ENCODE assay signal across 8 cellular contexts in genomic region chr16:4350365-4350786, GRCh38. TPM values are rescaled to one million over a fixed set of nuclear protein-coding genes. Genes with fewer than 3 reads are reported as not detected.
A peak's percentile ranks its signal among the peaks of the same experiment; 100 is the strongest.
DNase-seq lines count a peak whose midpoint lies in the region; ATAC-seq, FAIRE-seq and TF ChIP-seq lines count a peak whose summit lies in the region.

No MANE protein-coding gene starts in this region.

- H3K9me3 Mint-ChIP-seq in T-helper 2 cell treated with Interferon-gamma antibody and Interleukin-4, amounts not matched to agents 5 μg/mL and 100 μg/mL, for 36 hours = no peaks in the 10 kb centered on the region
- no peaks in the 10 kb centered on the region for H3K9me3 Mint-ChIP-seq in activated naive CD4-positive, alpha-beta T cell treated with anti-CD3 and anti-CD28 coated beads, Interleukin-2, amount 50 U/mL, for 72 hours

- H3K27ac ChIP-seq in kidney (ENCODE audit: low read depth in 2 of 2, low read length in 2 of 2) (peak overlapping the region; percentile 32 to 63), testis (peak overlapping the region; percentile 68 to 88)

- H3K4me3 Mint-ChIP-seq in T-helper 2 cell treated with Interferon-gamma antibody and Interleukin-4, amounts not matched to agents 5 μg/mL and 100 μg/mL, for 36 hours = peak overlapping the region; percentile 97

- intact Hi-C loops in kidney (cut with DNase I) (no loop called here), testis (cut with DNase I; ENCODE audit: low total_unique reads) (no loop called here)

- no peak for FAIRE-seq in kidney (lab: Jason Lieb, UNC)

- H3K9ac ChIP-seq in kidney (ENCODE audit: low read length in 2 of 2) = peak overlapping the region; percentile 43 to 84

- peak overlapping the region; percentile 90 to 92 for H3K4me3 ChIP-seq in kidney (ENCODE audit: low read length in 2 of 2)
- peak overlapping the region; percentile 75 to 91 for H3K4me3 ChIP-seq in testis

- H3K9me3 ChIP-seq in kidney (ENCODE audit: control insufficient read depth in 1 of 2, low read length in 2 of 2) = no peaks in the 10 kb centered on the region
- H3K9me3 ChIP-seq in testis = no peaks in the 10 kb centered on the region

- no peak for TF ChIP-seq POLR2A in testis (IDR thresholded peaks at IDR 0.05)

- peak overlapping the region; percentile 90 for H3K27ac Mint-ChIP-seq in T-helper 2 cell treated with Interferon-gamma antibody and Interleukin-4, amounts not matched to agents 5 μg/mL and 100 μg/mL, for 36 hours
- H3K27ac Mint-ChIP-seq in activated naive CD4-positive, alpha-beta T cell treated with anti-CD3 and anti-CD28 coated beads, Interleukin-2, amount 50 U/mL, for 72 hours = peak overlapping the region; percentile 91 to 94

- ATAC-seq in activated naive CD4-positive, alpha-beta T cell treated with anti-CD3 and anti-CD28 coated beads, Interleukin-2, amount 50 U/mL, for 72 hours = no peak
- ATAC-seq in HG03039 (IDR thresholded peaks at IDR 0.05; ENCODE audit: unreplicated experiment) = no peak

- no peaks in the 10 kb centered on the region for H3K27me3 Mint-ChIP-seq in T-helper 2 cell treated with Interferon-gamma antibody and Interleukin-4, amounts not matched to agents 5 μg/mL and 100 μg/mL, for 36 hours (ENCODE audit: low read depth)

- no peaks in the 10 kb centered on the region for H3K27me3 ChIP-seq in testis

- no peak for DNase-seq in T-helper 2 cell treated with Interferon-gamma antibody and Interleukin-4, amounts not matched to agents 5 μg/mL and 100 μg/mL, for 36 hours (ENCODE audit: low spot score)
- DNase-seq in T-helper 2 cell (no peak), kidney (no peak), testis (no peak), SIG-M5 treated with dmso at 0.1 percent for 504 hours (lab: John Stamatoyannopoulos, UW; ENCODE audit: unreplicated experiment) (no peak), NCI-H345 treated with DMSO at 0.1 percent for 48 hours (lab: John Stamatoyannopoulos, UW; ENCODE audit: unreplicated experiment) (no peak)
- DNase-seq in activated naive CD4-positive, alpha-beta T cell treated with anti-CD3 and anti-CD28 coated beads, Interleukin-2, amount 50 U/mL, for 72 hours (ENCODE audit: low spot score in 2 of 2) = peak in 1 of 2 donors; percentile 38

- TF ChIP-seq CTCF in kidney (IDR thresholded peaks at IDR 0.05; ENCODE audit: borderline replicate concordance, extremely low read depth, insufficient read depth) (no peak), testis (IDR thresholded peaks at IDR 0.05) (no peak)

- H3K4me1 ChIP-seq in kidney (ENCODE audit: control insufficient read depth in 1 of 2, insufficient read depth in 1 of 2, low read depth in 1 of 2, low read length in 2 of 2) = peaks cover 0 to 4% of the 10 kb centered on the region in 2 donors
- H3K4me1 ChIP-seq in testis = peaks cover 32% of the 10 kb centered on the region

- H3K4me1 Mint-ChIP-seq in T-helper 2 cell treated with Interferon-gamma antibody and Interleukin-4, amounts not matched to agents 5 μg/mL and 100 μg/mL, for 36 hours (ENCODE audit: low read depth) = peaks cover 5% of the 10 kb centered on the region

- H3K36me3 ChIP-seq in kidney (ENCODE audit: control insufficient read depth in 1 of 2, insufficient read depth in 2 of 2, low read length in 2 of 2) = no peaks in the 10 kb centered on the region
- H3K36me3 ChIP-seq in testis (ENCODE audit: low read depth, missing control alignments) = no peaks in the 10 kb centered on the region

- WGBS in testis, 2 donors = 22 to 27% methylated on average over 22 to 24 of the region's 24 CpGs

- peaks cover 19% of the 10 kb centered on the region for H3K36me3 Mint-ChIP-seq in T-helper 2 cell treated with Interferon-gamma antibody and Interleukin-4, amounts not matched to agents 5 μg/mL and 100 μg/mL, for 36 hours (ENCODE audit: low read depth)
- H3K36me3 Mint-ChIP-seq in activated naive CD4-positive, alpha-beta T cell treated with anti-CD3 and anti-CD28 coated beads, Interleukin-2, amount 50 U/mL, for 72 hours = peaks cover 0 to 6% of the 10 kb centered on the region in 2 donors

RNA-seq across cellular contexts. Expression of gene PAM16, which starts 0.7 kb away (rescaled TPM):
- 10 to 100 TPM; 53.7 to 63.1 TPM for total RNA-seq in activated naive CD4-positive, alpha-beta T cell treated with anti-CD3 and anti-CD28 coated beads, Interleukin-2, amount 50 U/mL, for 72 hours
- 29.4 TPM for total RNA-seq in kidney
- 61.1 TPM for polyA plus RNA-seq in kidney (ENCODE audit: insufficient read depth, low read depth, low replicate concordance)
- 100 to 1,000 TPM; 126 to 148 TPM for total RNA-seq in testis
- polyA plus RNA-seq in testis (ENCODE audit: insufficient read depth, low read depth, low replicate concordance) = 61.8 TPM

RNA-seq across cellular contexts. Expression of gene VASN, which starts 21.3 kb away (rescaled TPM):
- total RNA-seq in activated naive CD4-positive, alpha-beta T cell treated with anti-CD3 and anti-CD28 coated beads, Interleukin-2, amount 50 U/mL, for 72 hours = not detected
- 82.7 TPM for total RNA-seq in kidney
- 75.7 TPM for polyA plus RNA-seq in kidney (ENCODE audit: insufficient read depth, low read depth, low replicate concordance)
- 100 to 1,000 TPM; 103 to 125 TPM for total RNA-seq in testis
- polyA plus RNA-seq in testis (ENCODE audit: insufficient read depth, low read depth, low replicate concordance) = 33.9 TPM

RNA-seq across cellular contexts. Expression of gene GLIS2, which starts 34.5 kb away (rescaled TPM):
- under 1 TPM; 0.16 to 0.80 TPM for total RNA-seq in activated naive CD4-positive, alpha-beta T cell treated with anti-CD3 and anti-CD28 coated beads, Interleukin-2, amount 50 U/mL, for 72 hours
- 68.7 TPM for total RNA-seq in kidney
- polyA plus RNA-seq in kidney (ENCODE audit: insufficient read depth, low read depth, low replicate concordance) = 35.6 TPM
- total RNA-seq in testis = 1 to 10 TPM; 4.8 to 6.7 TPM
- 15.0 TPM for polyA plus RNA-seq in testis (ENCODE audit: insufficient read depth, low read depth, low replicate concordance)

Comparison
In these comparisons a context has a peak if more than half of its experiments do, and no peak if none do; other contexts are left out.
1. RNA of gene VASN, which starts 21.3 kb away (total RNA-seq): 103 to 125 TPM in testis and 82.7 TPM in kidney (single experiment); not detected in activated naive CD4-positive, alpha-beta T cell treated with anti-CD3 and anti-CD28 coated beads, Interleukin-2, amount 50 U/mL, for 72 hours; every median in the first group is over 10 times any median in the second.